Comparison of ENCODE assay signal across 14 cellular contexts in genomic region chr10:24344695-24345473, GRCh38.
DNase-seq lines count a peak whose midpoint lies in the region; ATAC-seq, FAIRE-seq and TF ChIP-seq lines count a peak whose summit lies in the region.
"Had no signal": no experiment of that assay in that cellular context is flagged by ENCODE, and none has a peak within 500 bp of the region (broad histone marks: within the 10 kb centered on the region; RNA-seq: fewer than 3 reads in every experiment).

No MANE protein-coding gene starts in this region.

- H3K27ac ChIP-seq in DND-41 (ENCODE audit: low read length): peak overlapping the region; percentile 82
- H3K27ac ChIP-seq in Panc1 (ENCODE audit: low read length): peak overlapping the region; percentile 48; the same call in 1 of the 2 replicates
- H3K27ac ChIP-seq in esophagus muscularis mucosa (replicated peaks in 1 of 4): peak overlapping the region; percentile 16 to 49 (median 35)
- peak overlapping the region; percentile 52 to 64 (median 56) for H3K27ac ChIP-seq in gastrocnemius medialis
- H3K27ac ChIP-seq: right lobe of liver had no signal

- TF ChIP-seq POLR2A in esophagus muscularis mucosa (IDR thresholded peaks at IDR 0.05; ENCODE audit: low read depth) (no peak), gastrocnemius medialis (IDR thresholded peaks at IDR 0.05) (no peak)

- WGBS in esophagus muscularis mucosa: 66% methylated on average over 7 of the region's 7 CpGs

- H3K4me1 ChIP-seq in DND-41 (ENCODE audit: insufficient read depth, low read length) (peaks cover 65% of the 10 kb centered on the region), Panc1 (ENCODE audit: control insufficient read depth, insufficient read depth, low read length) (peaks cover 4% of the 10 kb centered on the region; the same call in 1 of the 2 replicates), esophagus muscularis mucosa (peaks cover 34 to 37% (median 34%) of the 10 kb centered on the region in 4 donors), gastrocnemius medialis (peaks cover 57 to 60% of the 10 kb centered on the region in 2 donors)
- H3K4me1 ChIP-seq: right lobe of liver had no signal

- no peaks in the 10 kb centered on the region for H3K9me3 ChIP-seq in DND-41 (ENCODE audit: insufficient read depth, low read length, severe bottlenecking)
- H3K9me3 ChIP-seq in Panc1 (ENCODE audit: control insufficient read depth, insufficient read depth, low read depth, low read length): no peaks in the 10 kb centered on the region
- H3K9me3 ChIP-seq in esophagus muscularis mucosa: no peaks in the 10 kb centered on the region
- H3K9me3 ChIP-seq in gastrocnemius medialis: no peaks in the 10 kb centered on the region
- H3K9me3 ChIP-seq: right lobe of liver had no signal

- no TSS peak for BruUV-seq in Panc1 (replicated peaks; lab: Mats Ljungman, UMichigan)

- no peak for DNase-seq in DND-41
- no peak for DNase-seq in Panc1 (ENCODE audit: low read depth, low spot score)
- DNase-seq in esophagus muscularis mucosa (ENCODE audit: extremely low spot score): no peak
- no peak for DNase-seq in gastrocnemius medialis
- no peak for DNase-seq in stimulated activated CD4-positive, alpha-beta T cell treated with anti-CD3 and anti-CD28 coated beads, Interleukin-4, amount 100 ng/mL, for 1 hour
- no peak for DNase-seq in NCI-H748 (lab: John Stamatoyannopoulos, UW; ENCODE audit: unreplicated experiment)
- no peak for DNase-seq in urothelium cell line (ENCODE audit: low spot score)
- no peak for DNase-seq in head of caudate nucleus
- DNase-seq: NCI-H1048; NCI-H510A treated with DMSO at 0.1 percent for 48 hours; right lobe of liver; stimulated activated naive CD8-positive, alpha-beta T cell treated with anti-CD3 and anti-CD28 coated beads, Interleukin-15, Interleukin-2, amounts not matched to agents 100 U/mL and 50 U/mL, for 24 hours had no signal

- POLR2A ChIA-PET in Panc1 (lab: Charles Lee): interaction anchor here (0.6 kb wide), 1 partner anchor 53 kb away, joined by 3 read pairs; no protein-coding TSS in a partner anchor

- H4K20me1 ChIP-seq in DND-41 (ENCODE audit: insufficient read depth, low read length): no peaks in the 10 kb centered on the region

- peak overlapping the region; percentile 54 for H3K4me2 ChIP-seq in DND-41 (ENCODE audit: insufficient read depth, low read length)

- TF ChIP-seq CTCF in DND-41 (IDR thresholded peaks at IDR 0.05; ENCODE audit: borderline replicate concordance, extremely low read depth, low read length, poor library complexity, severe bottlenecking) (no peak), Panc1 (IDR thresholded peaks at IDR 0.05) (no peak), esophagus muscularis mucosa (IDR thresholded peaks at IDR 0.05) (no peak), gastrocnemius medialis (IDR thresholded peaks at IDR 0.05 in 4 of 5, conservative IDR thresholded peaks at IDR 0.05 in 1 of 5) (no peak)

- ATAC-seq in DND-41 (ENCODE audit: insufficient read depth, low read depth): peak; percentile 39
- ATAC-seq in Panc1: no peak
- no peak for ATAC-seq in gastrocnemius medialis
- ATAC-seq: activated naive CD4-positive, alpha-beta T cell treated with anti-CD3 and anti-CD28 coated beads, Interleukin-2, amount 50 U/mL, for 72 hours; HCT116; right lobe of liver; stimulated activated naive CD8-positive, alpha-beta T cell treated with anti-CD3 and anti-CD28 coated beads, Interleukin-15, Interleukin-2, amounts not matched to agents 100 U/mL and 50 U/mL, for 24 hours had no signal

- no peaks in the 10 kb centered on the region for H3K79me2 ChIP-seq in DND-41 (ENCODE audit: insufficient read depth, low read length)

- H3K9ac ChIP-seq in DND-41 (ENCODE audit: low read depth, low read length): 0 out of 2 replicates have a peak overlapping the region, but pooled peaks have one; percentile 50

- no peak for FAIRE-seq in urothelium cell line (lab: Jason Lieb, UNC)

- H3K36me3 ChIP-seq in DND-41 (ENCODE audit: insufficient read depth, low read length) (no peaks in the 10 kb centered on the region), Panc1 (ENCODE audit: control insufficient read depth, insufficient read depth, low read length) (no peaks in the 10 kb centered on the region), esophagus muscularis mucosa (no peaks in the 10 kb centered on the region), gastrocnemius medialis (no peaks in the 10 kb centered on the region)
- H3K36me3 ChIP-seq: right lobe of liver had no signal

- no peak overlapping the region for H2AFZ ChIP-seq in DND-41 (ENCODE audit: low read depth, low read length)

- no peak for TF ChIP-seq EP300 in esophagus muscularis mucosa (IDR thresholded peaks at IDR 0.05)

- no peaks in the 10 kb centered on the region for H3K27me3 ChIP-seq in DND-41 (ENCODE audit: insufficient read depth, low read length, poor library complexity)
- H3K27me3 ChIP-seq in Panc1 (ENCODE audit: control insufficient read depth, insufficient read depth, low read length): no peaks in the 10 kb centered on the region
- no peaks in the 10 kb centered on the region for H3K27me3 ChIP-seq in esophagus muscularis mucosa
- H3K27me3 ChIP-seq in gastrocnemius medialis: no peaks in the 10 kb centered on the region
- H3K27me3 ChIP-seq: right lobe of liver had no signal

- CTCF ChIA-PET in Panc1 (lab: Charles Lee): no interaction called here

- in situ Hi-C loops in Panc1 (cut with HindIII; ENCODE audit: low pct_unique_long_range_greater_than_20kb, low sequenced_read_pairs) (no loop called here), gastrocnemius medialis (cut with MboI; ENCODE audit: low sequenced_read_pairs in 4 of 4) (no loop called here)

- intact Hi-C loops in Panc1 (cut with micrococcal nuclease; ENCODE audit: unreplicated experiment) (no loop called here), esophagus muscularis mucosa (cut with DNase I) (no loop called here), gastrocnemius medialis (cut with DNase I; ENCODE audit: low total_unique reads) (no loop called here), head of caudate nucleus (cut with DNase I) (no loop called here)

- H3K4me3 ChIP-seq in DND-41 (ENCODE audit: low read depth in 1 of 2, low read length in 2 of 2) (no peak overlapping the region), Panc1 (ENCODE audit: low read depth in 2 of 2, low read length in 2 of 2) (no peak overlapping the region), esophagus muscularis mucosa (no peak overlapping the region), gastrocnemius medialis (no peak overlapping the region)
- H3K4me3 ChIP-seq: right lobe of liver had no signal
